Comparison of ENCODE assay signal across 16 cellular contexts in genomic region chr4:86036729-86037128, GRCh38.
DNase-seq lines count a peak whose midpoint lies in the region; TF ChIP-seq lines count a peak whose summit lies in the region.
"Had no signal": no experiment of that assay in that cellular context is flagged by ENCODE, and none has a peak within 500 bp of the region (broad histone marks: within the 10 kb centered on the region; RNA-seq: fewer than 3 reads in every experiment).

No MANE protein-coding gene starts in this region.

- no peak overlapping the region for H3K4me3 ChIP-seq in SK-N-MC
- no peak overlapping the region for H3K4me3 ChIP-seq in skeletal muscle cell (ENCODE audit: low read depth, low read length)
- H3K4me3 ChIP-seq in Caco-2 (ENCODE audit: low read depth, low read length) = no peak overlapping the region

- no peaks in the 10 kb centered on the region for H3K27me3 Mint-ChIP-seq in HFFc6 (ENCODE audit: insufficient read depth)
- H3K27me3 Mint-ChIP-seq in Caco-2 (ENCODE audit: insufficient read depth, unreplicated experiment) = peaks cover 14% of the 10 kb centered on the region
- H3K27me3 Mint-ChIP-seq: activated CD8-positive, alpha-beta memory T cell treated with anti-CD3 and anti-CD28 coated beads, Interleukin-2, amount 10 ng/mL, durations not matched to agents 7 days and 5 days; CD4-positive, alpha-beta T cell; type B pancreatic cell had no signal

- H3K27ac ChIP-seq in SK-N-MC = 0 out of 2 replicates have a peak overlapping the region, but pooled peaks have one; percentile 7

- CTCF ChIA-PET in Caco-2 (lab: Charles Lee) = no interaction called here

- TF ChIP-seq CTCF in HFFc6 (IDR thresholded peaks at IDR 0.05) (no peak), Caco-2 (IDR thresholded peaks at IDR 0.05; ENCODE audit: insufficient read depth in 1 of 2, low read depth in 1 of 2, low read length in 1 of 2, severe bottlenecking in 1 of 2, unreplicated experiment in 1 of 2) (no peak)

- no peaks in the 10 kb centered on the region for H3K36me3 Mint-ChIP-seq in HFFc6 (ENCODE audit: low read depth)
- no peaks in the 10 kb centered on the region for H3K36me3 Mint-ChIP-seq in Caco-2 (ENCODE audit: insufficient read depth, unreplicated experiment)
- H3K36me3 Mint-ChIP-seq: activated CD8-positive, alpha-beta memory T cell treated with anti-CD3 and anti-CD28 coated beads, Interleukin-2, amount 10 ng/mL, durations not matched to agents 7 days and 5 days; type B pancreatic cell had no signal

- no peaks in the 10 kb centered on the region for H3K4me1 ChIP-seq in Caco-2

- H3K4me3 Mint-ChIP-seq in HFFc6 = peak overlapping the region; percentile 67
- no peak overlapping the region for H3K4me3 Mint-ChIP-seq in Caco-2 (ENCODE audit: unreplicated experiment)
- H3K4me3 Mint-ChIP-seq: activated CD8-positive, alpha-beta memory T cell treated with anti-CD3 and anti-CD28 coated beads, Interleukin-2, amount 10 ng/mL, durations not matched to agents 7 days and 5 days; CD4-positive, alpha-beta T cell; type B pancreatic cell had no signal

- POLR2A ChIA-PET in Caco-2 (lab: Charles Lee) = no interaction called here

- H3K27ac Mint-ChIP-seq in HFFc6 (peak overlapping the region; percentile 63; the same call in 1 of the 2 replicates), Caco-2 (ENCODE audit: unreplicated experiment) (no peak overlapping the region)
- H3K27ac Mint-ChIP-seq: activated CD8-positive, alpha-beta memory T cell treated with anti-CD3 and anti-CD28 coated beads, Interleukin-2, amount 10 ng/mL, durations not matched to agents 7 days and 5 days; CD4-positive, alpha-beta T cell; type B pancreatic cell had no signal

- H3K27me3 ChIP-seq in Caco-2 (replicated peaks; ENCODE audit: control insufficient read depth, insufficient read depth, low read length) = no peaks in the 10 kb centered on the region

- H3K9me3 Mint-ChIP-seq in HFFc6 (no peaks in the 10 kb centered on the region), Caco-2 (ENCODE audit: unreplicated experiment) (no peaks in the 10 kb centered on the region)
- H3K9me3 Mint-ChIP-seq: CD4-positive, alpha-beta T cell; type B pancreatic cell had no signal

- intact Hi-C loops in posterior cingulate gyrus (cut with DNase I) = no loop called here
- intact Hi-C loops in Caco-2 (cut with micrococcal nuclease; ENCODE audit: unreplicated experiment) = no loop called here

- no TSS peak for BruUV-seq in Caco-2 (replicated peaks; lab: Mats Ljungman, UMichigan)

- DNase-seq in HFFc6 = peak; percentile 23
- DNase-seq in SK-N-MC (ENCODE audit: low read depth, low spot score) = no peak
- DNase-seq in fibroblast of peridontal ligament (ENCODE audit: extremely low read depth) = peak; percentile 12
- DNase-seq in skeletal muscle cell (ENCODE audit: low read depth) = peak; percentile 54
- DNase-seq in NOMO-1 treated with dmso at 0.1 percent for 144 hours (lab: John Stamatoyannopoulos, UW; ENCODE audit: unreplicated experiment) = no peak
- no peak for DNase-seq in posterior cingulate gyrus
- DNase-seq in Caco-2 = no peak
- DNase-seq: activated CD4-positive, CD25-positive, alpha-beta regulatory T cell; activated CD8-positive, alpha-beta memory T cell treated with anti-CD3 and anti-CD28 coated beads, Interleukin-2, amount 10 ng/mL, durations not matched to agents 7 days and 5 days; CD4-positive, alpha-beta T cell; left colon; NCI-H1417; NCI-H524; stimulated activated CD4-positive, alpha-beta T cell treated with anti-CD3 and anti-CD28 coated beads, Interleukin-2, amount 100 ng/mL, for 24 hours; T-helper 1 cell had no signal

- H3K36me3 ChIP-seq in SK-N-MC (ENCODE audit: insufficient read depth, low read length) (no peaks in the 10 kb centered on the region), Caco-2 (ENCODE audit: control insufficient read depth, insufficient read depth, low read length) (no peaks in the 10 kb centered on the region)

- H3K4me1 Mint-ChIP-seq in HFFc6 (ENCODE audit: low read depth) (peaks cover 63% of the 10 kb centered on the region), Caco-2 (ENCODE audit: low read depth, unreplicated experiment) (no peaks in the 10 kb centered on the region)
- H3K4me1 Mint-ChIP-seq: activated CD8-positive, alpha-beta memory T cell treated with anti-CD3 and anti-CD28 coated beads, Interleukin-2, amount 10 ng/mL, durations not matched to agents 7 days and 5 days had no signal

- no peaks in the 10 kb centered on the region for H3K9me3 ChIP-seq in SK-N-MC (ENCODE audit: low read depth, low read length)
- no peaks in the 10 kb centered on the region for H3K9me3 ChIP-seq in Caco-2

- H3K9ac ChIP-seq in SK-N-MC (ENCODE audit: insufficient read length) = no peak overlapping the region

Comparison
In these comparisons a context has a peak if more than half of its experiments do, and no peak if none do; other contexts are left out.
1. DNase-seq: peak in HFFc6 (single experiment), fibroblast of peridontal ligament (single experiment) and skeletal muscle cell (single experiment); none in SK-N-MC (single experiment), NOMO-1 treated with dmso at 0.1 percent for 144 hours (single experiment), posterior cingulate gyrus (0 of 10) and Caco-2 (0 of 2).